Comparison of ENCODE assay signal across 8 cellular contexts in the genomic region with DNA sequence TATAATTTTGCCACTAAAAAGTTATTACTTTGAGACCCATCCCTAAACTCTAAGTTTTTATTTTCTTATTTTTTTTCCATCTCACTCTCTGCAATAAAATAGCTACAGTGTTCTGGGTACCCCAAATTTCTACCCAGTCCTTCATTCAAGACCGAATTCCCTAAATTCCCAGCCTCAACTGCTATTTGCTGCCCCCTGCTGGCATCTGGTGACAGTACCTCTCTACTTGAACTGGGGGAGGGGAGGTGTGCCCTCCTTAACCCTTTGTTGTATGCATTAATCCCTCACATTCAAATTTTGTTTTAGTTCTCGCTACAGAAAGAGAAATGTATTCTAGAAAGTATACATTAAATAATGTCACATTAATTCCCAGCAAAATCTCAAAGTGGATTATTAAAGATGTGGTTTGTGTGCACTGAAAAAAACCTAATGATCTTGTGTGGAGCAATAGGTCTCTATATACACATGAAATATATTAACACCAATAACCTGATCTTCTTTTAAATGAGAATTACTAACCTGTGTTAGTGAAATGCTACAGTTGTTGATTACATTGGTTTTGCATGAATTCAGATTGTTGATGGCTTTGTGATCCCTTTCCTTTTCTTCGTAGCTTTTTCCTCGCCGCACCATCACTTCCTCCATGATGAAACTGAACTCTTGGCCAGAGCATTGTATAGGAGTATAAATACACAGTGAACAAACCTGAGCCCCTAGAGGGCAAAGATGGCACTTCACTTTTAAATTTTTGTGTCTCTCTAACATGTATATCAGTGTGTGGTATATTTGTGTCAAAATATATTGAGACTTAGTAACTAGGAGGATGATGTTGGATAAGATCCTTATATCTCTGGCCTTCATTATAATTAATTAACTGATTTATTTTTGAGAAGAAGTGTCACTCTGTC.
DNase-seq lines count a peak whose midpoint lies in the region; TF ChIP-seq lines count a peak whose summit lies in the region.

No MANE protein-coding gene starts in this region.

- no peak overlapping the region for H3K4me3 Mint-ChIP-seq in HFFc6

- no peak overlapping the region for H3K27ac Mint-ChIP-seq in HFFc6

- no peaks in the 10 kb centered on the region for H3K9me3 Mint-ChIP-seq in HFFc6

- no peak overlapping the region for H3K27ac ChIP-seq in tibial nerve

- no peaks in the 10 kb centered on the region for H3K4me1 ChIP-seq in tibial nerve

- no peaks in the 10 kb centered on the region for H3K9me3 ChIP-seq in tibial nerve

- H3K36me3 ChIP-seq in tibial nerve = no peaks in the 10 kb centered on the region

- in situ Hi-C loops in T47D (cut with HindIII; ENCODE audit: low pct_unique_long_range_greater_than_20kb, low sequenced_read_pairs) = no loop called here

- H3K4me1 Mint-ChIP-seq in HFFc6 (ENCODE audit: low read depth) = peaks cover 78% of the 10 kb centered on the region

- TF ChIP-seq POLR2A in tibial nerve (IDR thresholded peaks at IDR 0.05) = no peak

- H3K36me3 Mint-ChIP-seq in HFFc6 (ENCODE audit: low read depth) = peaks cover 4% of the 10 kb centered on the region; the same call in 1 of the 2 replicates

- no peak for TF ChIP-seq EP300 in tibial nerve (IDR thresholded peaks at IDR 0.05)

- peak; percentile 8 to 11 (median 9) for DNase-seq in stimulated activated CD4-positive, alpha-beta T cell treated with anti-CD3 and anti-CD28 coated beads, Interleukin-12 subunit alpha, Interleukin-12 subunit beta, amount 100 ng/mL, for 48 hours (ENCODE audit: low read depth in 2 of 3, low spot score in 1 of 3)
- no peak for DNase-seq in stimulated activated CD4-positive, alpha-beta T cell treated with anti-CD3 and anti-CD28 coated beads, Interleukin-12 subunit alpha, Interleukin-12 subunit beta, amount 100 ng/mL, for 4 hours
- DNase-seq in HFFc6 (no peak), NCI-H748 (lab: John Stamatoyannopoulos, UW; ENCODE audit: unreplicated experiment) (peak; percentile 62), T47D (ENCODE audit: low read depth in 1 of 2, low spot score in 1 of 2) (peak; percentile 14 to 81), kidney tubule cell (ENCODE audit: low spot score) (peak; percentile 35), tibial nerve (ENCODE audit: low spot score in 2 of 2) (peak; percentile 21 to 54), KG1 (lab: John Stamatoyannopoulos, UW) (no peak)

- whole genome bisulfite sequencing in tibial nerve, 2 donors = 67 to 72% methylated on average over 5 of the region's 5 CpGs

- H3K27me3 ChIP-seq in tibial nerve = no peaks in the 10 kb centered on the region

- H3K27me3 Mint-ChIP-seq in HFFc6 (ENCODE audit: insufficient read depth) = peaks cover 2% of the 10 kb centered on the region; the same call in 1 of the 2 replicates

- no peak overlapping the region for H3K4me3 ChIP-seq in tibial nerve

- TF ChIP-seq CTCF in HFFc6 (IDR thresholded peaks at IDR 0.05) (peak; percentile 94), tibial nerve (IDR thresholded peaks at IDR 0.05) (peak; percentile 35 to 58 (median 46))

Comparison
In these comparisons a context has a peak if more than half of its experiments do, and no peak if none do; other contexts are left out.
1. DNase-seq: peak in stimulated activated CD4-positive, alpha-beta T cell treated with anti-CD3 and anti-CD28 coated beads, Interleukin-12 subunit alpha, Interleukin-12 subunit beta, amount 100 ng/mL, for 48 hours (3 of 3), NCI-H748 (single experiment), T47D (2 of 2), kidney tubule cell (single experiment) and tibial nerve (2 of 2); none in stimulated activated CD4-positive, alpha-beta T cell treated with anti-CD3 and anti-CD28 coated beads, Interleukin-12 subunit alpha, Interleukin-12 subunit beta, amount 100 ng/mL, for 4 hours (single experiment), HFFc6 (single experiment) and KG1 (single experiment).